In the genomic region with DNA sequence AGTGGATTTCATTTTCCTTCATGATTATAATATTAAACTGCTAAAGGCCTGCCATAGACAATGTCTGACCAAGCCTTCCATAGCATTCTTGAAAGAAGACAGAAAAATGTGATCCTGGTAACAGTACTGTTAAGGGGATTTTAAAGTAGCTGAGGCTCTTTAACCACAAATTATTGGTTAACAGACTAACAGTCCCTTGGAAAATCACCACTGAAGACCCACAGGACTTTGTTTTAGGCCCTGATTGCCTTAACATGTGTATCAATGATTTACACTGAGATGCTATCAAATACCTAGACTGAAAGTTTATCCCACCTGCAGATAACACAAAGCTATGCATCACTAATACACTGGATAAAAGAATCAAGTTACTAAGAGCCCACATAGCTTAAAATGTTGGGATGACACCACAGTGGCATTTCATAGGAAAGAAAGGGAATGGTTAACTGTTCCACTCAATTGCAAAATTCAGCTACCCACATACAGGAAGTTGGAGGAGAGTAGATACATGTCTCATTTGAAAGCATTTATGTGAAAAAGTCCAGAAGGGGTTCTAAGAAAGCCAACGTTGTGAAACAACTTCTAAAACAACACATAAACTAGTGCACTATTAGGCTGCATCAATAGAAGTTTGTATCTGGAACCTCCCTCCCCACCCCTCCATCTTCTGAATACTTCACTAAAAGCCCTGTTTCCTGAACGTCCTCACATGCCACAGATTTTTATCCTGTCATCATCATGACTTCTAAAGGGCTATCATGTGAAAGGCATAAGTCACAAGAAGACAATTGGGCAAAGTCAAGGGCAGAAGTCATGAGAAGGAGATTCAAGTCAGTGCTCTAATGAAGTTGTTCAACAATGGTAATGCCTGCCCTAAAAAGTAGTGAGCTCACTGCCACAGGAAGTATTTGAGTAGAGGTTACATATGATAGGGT, we compare ENCODE assay signal across 21 cellular contexts. TPM values are rescaled to one million over a fixed set of nuclear protein-coding genes. Genes with fewer than 3 reads are reported as not detected.
DNase-seq lines count a peak whose midpoint lies in the region; ATAC-seq and TF ChIP-seq lines count a peak whose summit lies in the region.
"Had no signal": no experiment of that assay in that cellular context is flagged by ENCODE, and none has a peak within 500 bp of the region (broad histone marks: within the 10 kb centered on the region; RNA-seq: fewer than 3 reads in every experiment).

No MANE protein-coding gene starts in this region.

- H3K4me3 Mint-ChIP-seq in activated naive CD8-positive, alpha-beta T cell = no peak overlapping the region
- H3K4me3 Mint-ChIP-seq in activated naive CD8-positive, alpha-beta T cell treated with anti-CD3 and anti-CD28 coated beads, Interleukin-2, amount 50 U/mL, for 24 hours = no peak overlapping the region
- no peak overlapping the region for H3K4me3 Mint-ChIP-seq in WTC11
- H3K4me3 Mint-ChIP-seq: CD4-positive, alpha-beta memory T cell had no signal

- intact Hi-C loops in transverse colon (cut with DNase I; ENCODE audit: low total_unique reads) = no loop called here

- no peak for TF ChIP-seq POLR2A in transverse colon (IDR thresholded peaks at IDR 0.05)

- 0 to 32% methylated on average over 2 of the region's 2 CpGs for WGBS in transverse colon (ENCODE audit: low coverage in 1 of 2), 2 donors

- H3K9ac ChIP-seq in adipocyte (ENCODE audit: low read length) = no peak overlapping the region

- no peak for ATAC-seq in activated naive CD8-positive, alpha-beta T cell treated with anti-CD3 and anti-CD28 coated beads, Interleukin-2, amount 50 U/mL, for 24 hours
- no peak for ATAC-seq in left lobe of liver
- no peak for ATAC-seq in GM18868 (IDR thresholded peaks at IDR 0.05; ENCODE audit: unreplicated experiment)
- no peak for ATAC-seq in WTC11
- ATAC-seq: SK-N-SH treated with all-trans-retinoic acid at 6 μM for 48 hours had no signal

- H3K4me3 ChIP-seq in adipocyte (ENCODE audit: low read length) (peak overlapping the region; percentile 2), transverse colon (no peak overlapping the region)
- H3K4me3 ChIP-seq: HAP-1, MG63, PC-9 had no signal

- H3K9me3 ChIP-seq in adipocyte (ENCODE audit: control insufficient read depth, low read length) (no peaks in the 10 kb centered on the region), transverse colon (no peaks in the 10 kb centered on the region)
- H3K9me3 ChIP-seq: HAP-1, MG63 had no signal

- H3K27ac ChIP-seq in transverse colon = no peak overlapping the region
- H3K27ac ChIP-seq: PC-9 had no signal

- in situ Hi-C loops in transverse colon (cut with MboI; ENCODE audit: low pct_ligation_motif_present in 1 of 4, low pct_unique_long_range_greater_than_20kb in 1 of 4, low sequenced_read_pairs in 3 of 4) = no loop called here

- peak overlapping the region; percentile 13 for H3K27ac Mint-ChIP-seq in activated naive CD8-positive, alpha-beta T cell
- H3K27ac Mint-ChIP-seq in activated naive CD8-positive, alpha-beta T cell treated with anti-CD3 and anti-CD28 coated beads, Interleukin-2, amount 50 U/mL, for 24 hours = no peak overlapping the region
- no peak overlapping the region for H3K27ac Mint-ChIP-seq in WTC11

- H3K4me1 ChIP-seq in adipocyte (ENCODE audit: control insufficient read depth, insufficient read depth, low read length) = peaks cover 45% of the 10 kb centered on the region
- no peaks in the 10 kb centered on the region for H3K4me1 ChIP-seq in transverse colon
- H3K4me1 ChIP-seq: HAP-1 had no signal

- POLR2A ChIA-PET in WTC11 (lab: Charles Lee) = no interaction called here

- H3K36me3 ChIP-seq in adipocyte (ENCODE audit: control insufficient read depth, insufficient read depth, low read length, severe bottlenecking) (no peaks in the 10 kb centered on the region), transverse colon (no peaks in the 10 kb centered on the region)
- H3K36me3 ChIP-seq: HAP-1, MG63 had no signal

- H3K27me3 ChIP-seq in adipocyte (replicated peaks; ENCODE audit: control insufficient read depth, insufficient read depth, low read length) = no peaks in the 10 kb centered on the region
- no peaks in the 10 kb centered on the region for H3K27me3 ChIP-seq in transverse colon
- H3K27me3 ChIP-seq: MG63 had no signal

- H3K9me3 Mint-ChIP-seq in activated naive CD8-positive, alpha-beta T cell (ENCODE audit: low read depth) = no peaks in the 10 kb centered on the region
- H3K9me3 Mint-ChIP-seq in activated naive CD8-positive, alpha-beta T cell treated with anti-CD3 and anti-CD28 coated beads, Interleukin-2, amount 50 U/mL, for 24 hours = no peaks in the 10 kb centered on the region
- H3K9me3 Mint-ChIP-seq in WTC11 = peaks cover 6% of the 10 kb centered on the region
- H3K9me3 Mint-ChIP-seq: CD4-positive, alpha-beta memory T cell had no signal

- TF ChIP-seq EP300 in transverse colon (IDR thresholded peaks at IDR 0.05; ENCODE audit: low read depth) = no peak

- H3K27me3 Mint-ChIP-seq in activated naive CD8-positive, alpha-beta T cell = no peaks in the 10 kb centered on the region
- peaks cover 2% of the 10 kb centered on the region for H3K27me3 Mint-ChIP-seq in activated naive CD8-positive, alpha-beta T cell treated with anti-CD3 and anti-CD28 coated beads, Interleukin-2, amount 50 U/mL, for 24 hours
- H3K27me3 Mint-ChIP-seq in WTC11 (ENCODE audit: low read depth) = no peaks in the 10 kb centered on the region; the same call in 1 of the 2 replicates

- no peak for DNase-seq in activated naive CD8-positive, alpha-beta T cell treated with anti-CD3 and anti-CD28 coated beads, Interleukin-2, amount 50 U/mL, for 24 hours
- DNase-seq in adipocyte (ENCODE audit: low read depth) (peak; percentile 40), kidney glomerular epithelial cell (lab: John Stamatoyannopoulos, UW) (peak; percentile 21), left lobe of liver (ENCODE audit: low spot score) (no peak), WTC11 (ENCODE audit: low spot score) (no peak), transverse colon (no peak)
- DNase-seq: 8988T; CD4-positive, alpha-beta memory T cell; DND-41; GF-D8; MG63; NCI-H1417; NCI-H2029; NCI-H2171 treated with DMSO at 0.1 percent for 48 hours; NCI-H774; PC-9 had no signal

- CTCF ChIA-PET in WTC11 (lab: Charles Lee) = interaction anchor here (0.9 to 1.1 kb wide), 4 partner anchors 37 to 152 kb away, joined by 3 to 4 read pairs (median 3); no protein-coding TSS in a partner anchor

- peaks cover 12% of the 10 kb centered on the region for H3K4me1 Mint-ChIP-seq in activated naive CD8-positive, alpha-beta T cell (ENCODE audit: low read depth)
- peaks cover 9% of the 10 kb centered on the region for H3K4me1 Mint-ChIP-seq in activated naive CD8-positive, alpha-beta T cell treated with anti-CD3 and anti-CD28 coated beads, Interleukin-2, amount 50 U/mL, for 24 hours
- peaks cover 7% of the 10 kb centered on the region for H3K4me1 Mint-ChIP-seq in WTC11

- H3K36me3 Mint-ChIP-seq in activated naive CD8-positive, alpha-beta T cell = no peaks in the 10 kb centered on the region
- H3K36me3 Mint-ChIP-seq in activated naive CD8-positive, alpha-beta T cell treated with anti-CD3 and anti-CD28 coated beads, Interleukin-2, amount 50 U/mL, for 24 hours (ENCODE audit: low read depth) = no peaks in the 10 kb centered on the region
- no peaks in the 10 kb centered on the region for H3K36me3 Mint-ChIP-seq in WTC11
- H3K36me3 Mint-ChIP-seq: CD4-positive, alpha-beta memory T cell had no signal

- TF ChIP-seq CTCF in WTC11 (IDR thresholded peaks at IDR 0.05) = no peak
- TF ChIP-seq CTCF in transverse colon (IDR thresholded peaks at IDR 0.05) = no peak

TF ChIP-seq in WTC11, 78 proteins besides CTCF, POLR2A, EP300 and RAD21 (continues in another document):
- TF ChIP-seq, protein P1, sequence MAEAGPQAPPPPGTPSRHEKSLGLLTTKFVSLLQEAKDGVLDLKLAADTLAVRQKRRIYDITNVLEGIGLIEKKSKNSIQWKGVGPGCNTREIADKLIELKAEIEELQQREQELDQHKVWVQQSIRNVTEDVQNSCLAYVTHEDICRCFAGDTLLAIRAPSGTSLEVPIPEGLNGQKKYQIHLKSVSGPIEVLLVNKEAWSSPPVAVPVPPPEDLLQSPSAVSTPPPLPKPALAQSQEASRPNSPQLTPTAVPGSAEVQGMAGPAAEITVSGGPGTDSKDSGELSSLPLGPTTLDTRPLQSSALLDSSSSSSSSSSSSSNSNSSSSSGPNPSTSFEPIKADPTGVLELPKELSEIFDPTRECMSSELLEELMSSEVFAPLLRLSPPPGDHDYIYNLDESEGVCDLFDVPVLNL (CRISPR knock-in tag; IDR thresholded peaks at IDR 0.05; ENCODE audit: borderline replicate concordance, low read depth) = no peak
- TF ChIP-seq, protein P2, sequence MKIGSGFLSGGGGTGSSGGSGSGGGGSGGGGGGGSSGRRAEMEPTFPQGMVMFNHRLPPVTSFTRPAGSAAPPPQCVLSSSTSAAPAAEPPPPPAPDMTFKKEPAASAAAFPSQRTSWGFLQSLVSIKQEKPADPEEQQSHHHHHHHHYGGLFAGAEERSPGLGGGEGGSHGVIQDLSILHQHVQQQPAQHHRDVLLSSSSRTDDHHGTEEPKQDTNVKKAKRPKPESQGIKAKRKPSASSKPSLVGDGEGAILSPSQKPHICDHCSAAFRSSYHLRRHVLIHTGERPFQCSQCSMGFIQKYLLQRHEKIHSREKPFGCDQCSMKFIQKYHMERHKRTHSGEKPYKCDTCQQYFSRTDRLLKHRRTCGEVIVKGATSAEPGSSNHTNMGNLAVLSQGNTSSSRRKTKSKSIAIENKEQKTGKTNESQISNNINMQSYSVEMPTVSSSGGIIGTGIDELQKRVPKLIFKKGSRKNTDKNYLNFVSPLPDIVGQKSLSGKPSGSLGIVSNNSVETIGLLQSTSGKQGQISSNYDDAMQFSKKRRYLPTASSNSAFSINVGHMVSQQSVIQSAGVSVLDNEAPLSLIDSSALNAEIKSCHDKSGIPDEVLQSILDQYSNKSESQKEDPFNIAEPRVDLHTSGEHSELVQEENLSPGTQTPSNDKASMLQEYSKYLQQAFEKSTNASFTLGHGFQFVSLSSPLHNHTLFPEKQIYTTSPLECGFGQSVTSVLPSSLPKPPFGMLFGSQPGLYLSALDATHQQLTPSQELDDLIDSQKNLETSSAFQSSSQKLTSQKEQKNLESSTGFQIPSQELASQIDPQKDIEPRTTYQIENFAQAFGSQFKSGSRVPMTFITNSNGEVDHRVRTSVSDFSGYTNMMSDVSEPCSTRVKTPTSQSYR (CRISPR knock-in tag; IDR thresholded peaks at IDR 0.05) = no peak
- TF ChIP-seq, protein P3, sequence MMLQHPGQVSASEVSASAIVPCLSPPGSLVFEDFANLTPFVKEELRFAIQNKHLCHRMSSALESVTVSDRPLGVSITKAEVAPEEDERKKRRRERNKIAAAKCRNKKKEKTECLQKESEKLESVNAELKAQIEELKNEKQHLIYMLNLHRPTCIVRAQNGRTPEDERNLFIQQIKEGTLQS (CRISPR knock-in tag; conservative IDR thresholded peaks at IDR 0.05) = no peak
- no peak for TF ChIP-seq JUN (CRISPR knock-in tag; IDR thresholded peaks at IDR 0.05)

RNA-seq across cellular contexts. Expression of a gene that starts 5.7 kb away (rescaled TPM):
- total RNA-seq in left lobe of liver (not detected), WTC11 (2021) (not detected in 3 replicates), transverse colon (not detected)
- total RNA-seq: CD4-positive, alpha-beta memory T cell; NCI-H460 had no signal

RNA-seq across cellular contexts. Expression of a gene that starts 14.5 kb away (rescaled TPM):
- total RNA-seq in left lobe of liver (not detected), WTC11 (2021) (not detected in 3 replicates), transverse colon (not detected)
- total RNA-seq: CD4-positive, alpha-beta memory T cell; NCI-H460 had no signal

RNA-seq across cellular contexts. Expression of a gene that starts 20.4 kb away (rescaled TPM):
- not detected for total RNA-seq in left lobe of liver
- total RNA-seq in WTC11 (2021) = not detected in 3 replicates
- total RNA-seq in transverse colon = not detected
- total RNA-seq: CD4-positive, alpha-beta memory T cell; NCI-H460 had no signal

RNA-seq across cellular contexts. Expression of a gene that starts 32.5 kb away (rescaled TPM):
- not detected for total RNA-seq in left lobe of liver
- not detected in 3 replicates for total RNA-seq in WTC11 (2021)
- not detected for total RNA-seq in transverse colon
- total RNA-seq: CD4-positive, alpha-beta memory T cell; NCI-H460 had no signal

RNA-seq across cellular contexts. Expression of a gene that starts 51.3 kb away (rescaled TPM):
- total RNA-seq in left lobe of liver = not detected
- not detected in 3 replicates for total RNA-seq in WTC11 (2021)
- not detected for total RNA-seq in transverse colon
- total RNA-seq: CD4-positive, alpha-beta memory T cell; NCI-H460; PC-9 had no signal

Comparison
In these comparisons a context has a peak if more than half of its experiments do, and no peak if none do; other contexts are left out.
1. DNase-seq: peak in adipocyte (single experiment) and kidney glomerular epithelial cell (single experiment); none in activated naive CD8-positive, alpha-beta T cell treated with anti-CD3 and anti-CD28 coated beads, Interleukin-2, amount 50 U/mL, for 24 hours (single experiment), left lobe of liver (single experiment), WTC11 (single experiment) and transverse colon (single experiment).